26 cellular contexts compared by ENCODE assay signal in genomic region chr10:61907587-61907986, GRCh38. TPM values are rescaled to one million over a fixed set of nuclear protein-coding genes. Genes with fewer than 3 reads are reported as not detected.
DNase-seq lines count a peak whose midpoint lies in the region; FAIRE-seq and TF ChIP-seq lines count a peak whose summit lies in the region.
"Had no signal": no experiment of that assay in that cellular context is flagged by ENCODE, and none has a peak within 500 bp of the region (broad histone marks: within the 10 kb centered on the region; RNA-seq: fewer than 3 reads in every experiment).

No MANE protein-coding gene starts in this region.

- POLR2A ChIA-PET in HEK293T (lab: Yijun Ruan, JAX), result no interaction called here

- H3K36me3 ChIP-seq in BE2C, result no peaks in the 10 kb centered on the region
- no peaks in the 10 kb centered on the region for H3K36me3 ChIP-seq in sigmoid colon
- H3K36me3 ChIP-seq in vagina, result no peaks in the 10 kb centered on the region
- H3K36me3 ChIP-seq: HAP-1, Peyer's patch had no signal

- no peak for TF ChIP-seq EP300 in sigmoid colon (IDR thresholded peaks at IDR 0.05)

- WGBS in sigmoid colon, 2 donors, result 73 to 89% methylated on average over 3 of the region's 3 CpGs

- DNase-seq in BE2C (peak; percentile 38), GM18507 (ENCODE audit: extremely low spot score, insufficient read length, low read depth) (no peak), RCC 7860 (ENCODE audit: low spot score) (no peak), sigmoid colon (no peak), NCI-H526 (lab: John Stamatoyannopoulos, UW) (no peak), NCI-H748 (lab: John Stamatoyannopoulos, UW; ENCODE audit: unreplicated experiment) (no peak), HEK293T (ENCODE audit: extremely low spot score) (no peak), vagina (ENCODE audit: extremely low spot score in 2 of 2) (no peak)
- DNase-seq: AML-193; CD4-positive, alpha-beta T cell; NCI-H1092 treated with DMSO at 0.1 percent for 48 hours; NCI-H1436; NCI-H187 treated with DMSO at 0.1 percent for 48 hours; NCI-H2171 treated with DMSO at 0.1 percent for 48 hours; NCI-H345; NCI-H510A treated with DMSO at 0.1 percent for 48 hours; NCI-H82; NK-92 treated with Interleukin-12 subunit alpha and Interleukin-12 subunit beta, amount 100 ng/mL, for 24 hours; Peyer's patch; SIG-M5; SK-N-SH; T-helper 17 cell had no signal

- H3K4me1 ChIP-seq in BE2C (peaks cover 5% of the 10 kb centered on the region; the same call in 1 of the 2 replicates), sigmoid colon (peaks cover 0 to 28% (median 13%) of the 10 kb centered on the region in 4 donors), vagina (peaks cover 49% of the 10 kb centered on the region)

- peak overlapping the region in 3 of 4 donors; percentile 11 to 93 (median 36) for H3K27ac ChIP-seq in sigmoid colon
- H3K27ac ChIP-seq in vagina, result no peak overlapping the region
- H3K27ac ChIP-seq: A549, Peyer's patch had no signal

- intact Hi-C loops in sigmoid colon (cut with DNase I) (no loop called here), vagina (cut with DNase I) (no loop called here)

- TF ChIP-seq CTCF in BE2C (IDR thresholded peaks at IDR 0.05; ENCODE audit: low read depth, low read length) (no peak), sigmoid colon (IDR thresholded peaks at IDR 0.05) (no peak), vagina (IDR thresholded peaks at IDR 0.05) (no peak)

- H3K4me3 ChIP-seq in BE2C (ENCODE audit: low read depth, low read length) (no peak overlapping the region), sigmoid colon (no peak overlapping the region), vagina (no peak overlapping the region)
- H3K4me3 ChIP-seq: A549, GM23338, HAP-1, Peyer's patch had no signal

- CTCF ChIA-PET in HEK293T (lab: Yijun Ruan, JAX), result no interaction called here

- FAIRE-seq in GM18507 (lab: Jason Lieb, UNC), result peak; percentile 18
- peak; percentile 64 for FAIRE-seq in RCC 7860 (lab: Jason Lieb, UNC)
- FAIRE-seq: A549, D721Med had no signal

- H3K9me3 ChIP-seq in BE2C, result no peaks in the 10 kb centered on the region
- H3K9me3 ChIP-seq in sigmoid colon, result no peaks in the 10 kb centered on the region
- no peaks in the 10 kb centered on the region for H3K9me3 ChIP-seq in vagina
- H3K9me3 ChIP-seq: A549, HAP-1, Peyer's patch, SK-N-SH had no signal

- TF ChIP-seq POLR2A in sigmoid colon (IDR thresholded peaks at IDR 0.05) (no peak), vagina (IDR thresholded peaks at IDR 0.05) (no peak)

- H3K27me3 ChIP-seq in BE2C (no peaks in the 10 kb centered on the region), sigmoid colon (no peaks in the 10 kb centered on the region), vagina (no peaks in the 10 kb centered on the region)
- H3K27me3 ChIP-seq: Peyer's patch had no signal

TF ChIP-seq in HEK293T, 16 proteins besides CTCF, POLR2A, EP300 and RAD21:
- no peak for TF ChIP-seq PKNOX1 (IDR thresholded peaks at IDR 0.05)
- no peak for TF ChIP-seq FOXA1 (IDR thresholded peaks at IDR 0.05)
- no peak for TF ChIP-seq LEF1 (IDR thresholded peaks at IDR 0.05; ENCODE audit: borderline replicate concordance)
- TF ChIP-seq NFRKB (IDR thresholded peaks at IDR 0.05), result no peak
- no peak for TF ChIP-seq SUZ12 (IDR thresholded peaks at IDR 0.05)
- no peak for TF ChIP-seq FOXK2 (IDR thresholded peaks at IDR 0.05)

RNA-seq across cellular contexts. Expression of gene ARID5B, which starts 6.1 kb away (rescaled TPM):
- polyA plus RNA-seq in BE2C (2012; ENCODE audit: insufficient read depth, insufficient read length, low read depth), result 7.2 TPM
- total RNA-seq in sigmoid colon, result 100 to 1,000 TPM in 1 of 4 donors, 10 to 100 TPM in 3; 29.6 to 109 (median 61.1) TPM
- polyA plus RNA-seq in sigmoid colon, result 10 to 100 TPM in 1 of 3 donors, 1 to 10 TPM in 2; 2.3 to 13.6 (median 3.0) TPM
- total RNA-seq in vagina, result 75.9 TPM
